Comparison of ENCODE assay signal across 30 cellular contexts in the genomic region with DNA sequence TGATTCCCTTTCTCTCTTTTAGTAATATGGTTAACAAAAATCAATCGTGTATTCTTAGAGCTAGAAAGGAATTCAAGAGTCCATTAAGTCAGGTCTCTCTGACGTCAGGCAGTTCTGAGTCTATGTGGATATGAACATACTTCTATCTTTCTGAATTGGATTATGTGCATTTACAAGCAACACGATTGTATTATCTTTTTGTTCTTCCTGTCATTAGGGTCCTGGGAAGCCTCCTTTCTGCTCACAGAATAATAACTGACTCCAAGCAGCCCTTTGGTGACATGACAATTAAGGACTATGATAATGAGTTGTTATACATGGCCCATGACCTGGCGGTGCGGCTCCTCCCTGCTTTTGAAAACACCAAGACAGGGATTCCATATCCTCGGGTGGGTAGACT. TPM values are rescaled to one million over a fixed set of nuclear protein-coding genes. Genes with fewer than 3 reads are reported as not detected.
DNase-seq lines count a peak whose midpoint lies in the region; ATAC-seq and TF ChIP-seq lines count a peak whose summit lies in the region.
"Had no signal": no experiment of that assay in that cellular context is flagged by ENCODE, and none has a peak within 500 bp of the region (broad histone marks: within the 10 kb centered on the region; RNA-seq: fewer than 3 reads in every experiment).

No MANE protein-coding gene starts in this region.

- POLR2A ChIA-PET in activated CD4-positive, alpha-beta memory T cell treated with anti-CD3 and anti-CD28 coated beads for 36 hours (lab: Charles Lee), result interaction anchor here (6.3 kb wide), 1 partner anchor 14 kb away, joined by 109 read pairs; the partner anchor contains the start of gene EDEM1
- POLR2A ChIA-PET in activated CD4-positive, alpha-beta memory T cell treated with anti-CD3 and anti-CD28 coated beads, Interleukin-2, amount 10 ng/mL, durations not matched to agents 7 days and 5 days (lab: Charles Lee), result no interaction called here
- POLR2A ChIA-PET in CD4-positive, alpha-beta memory T cell (lab: Charles Lee; ENCODE audit: partially characterized antibody), result interaction anchor here (8.4 kb wide), 1 partner anchor 14 kb away, joined by 206 read pairs; the partner anchor contains the start of gene EDEM1

- peaks cover 75% of the 10 kb centered on the region for H3K4me1 Mint-ChIP-seq in activated CD4-positive, alpha-beta memory T cell treated with anti-CD3 and anti-CD28 coated beads for 36 hours (ENCODE audit: low read depth)
- H3K4me1 Mint-ChIP-seq in activated CD4-positive, alpha-beta memory T cell treated with anti-CD3 and anti-CD28 coated beads, Interleukin-2, amount 10 ng/mL, durations not matched to agents 7 days and 5 days, result peaks cover 45% of the 10 kb centered on the region
- peaks cover 32 to 54% (median 44%) of the 10 kb centered on the region in 4 donors for H3K4me1 Mint-ChIP-seq in CD4-positive, alpha-beta memory T cell
- H3K4me1 Mint-ChIP-seq in T-helper 17 cell (peaks cover 35% of the 10 kb centered on the region), nephron progenitor cell (peaks cover 3% of the 10 kb centered on the region)

- no peak for TF ChIP-seq CTCF in nephron progenitor cell (IDR thresholded peaks at IDR 0.05)

- H3K9me3 Mint-ChIP-seq in activated CD4-positive, alpha-beta memory T cell treated with anti-CD3 and anti-CD28 coated beads for 36 hours, result no peaks in the 10 kb centered on the region
- H3K9me3 Mint-ChIP-seq in activated CD4-positive, alpha-beta memory T cell treated with anti-CD3 and anti-CD28 coated beads, Interleukin-2, amount 10 ng/mL, durations not matched to agents 7 days and 5 days, result no peaks in the 10 kb centered on the region
- peaks cover 0 to 5% (median 0%) of the 10 kb centered on the region in 8 donors for H3K9me3 Mint-ChIP-seq in CD4-positive, alpha-beta memory T cell
- H3K9me3 Mint-ChIP-seq in nephron progenitor cell, result no peaks in the 10 kb centered on the region
- H3K9me3 Mint-ChIP-seq: T-helper 2 cell treated with Interferon-gamma antibody and Interleukin-4, amounts not matched to agents 5 μg/mL and 100 μg/mL, for 36 hours had no signal

- no peak overlapping the region for H3K27ac ChIP-seq in CD4-positive, alpha-beta memory T cell (ENCODE audit: low read depth, low read length)
- H3K27ac ChIP-seq: A549, ascending aorta, ovary, Peyer's patch, right atrium auricular region, SJSA1, suprapubic skin, uterus had no signal

- H3K36me3 ChIP-seq in CD4-positive, alpha-beta memory T cell (ENCODE audit: insufficient read depth, low read length), result peaks cover 51% of the 10 kb centered on the region
- H3K36me3 ChIP-seq: ovary, uterus had no signal

- H3K27ac Mint-ChIP-seq in activated CD4-positive, alpha-beta memory T cell treated with anti-CD3 and anti-CD28 coated beads for 36 hours, result peak overlapping the region; percentile 73
- no peak overlapping the region for H3K27ac Mint-ChIP-seq in activated CD4-positive, alpha-beta memory T cell treated with anti-CD3 and anti-CD28 coated beads, Interleukin-2, amount 10 ng/mL, durations not matched to agents 7 days and 5 days
- peak overlapping the region; percentile 18 to 86 (median 70) for H3K27ac Mint-ChIP-seq in CD4-positive, alpha-beta memory T cell
- H3K27ac Mint-ChIP-seq in T-helper 17 cell (peak overlapping the region; percentile 80), nephron progenitor cell (peak overlapping the region; percentile 66)
- H3K27ac Mint-ChIP-seq: T-helper 2 cell treated with Interferon-gamma antibody and Interleukin-4, amounts not matched to agents 5 μg/mL and 100 μg/mL, for 36 hours had no signal

- peaks cover 42% of the 10 kb centered on the region for H3K4me1 ChIP-seq in CD4-positive, alpha-beta memory T cell (ENCODE audit: insufficient read depth, low read length)
- H3K4me1 ChIP-seq: ascending aorta, SJSA1, uterus had no signal

- CTCF ChIA-PET in activated CD4-positive, alpha-beta memory T cell treated with anti-CD3 and anti-CD28 coated beads for 36 hours (lab: Charles Lee), result interaction anchor here (0.6 kb wide), 1 partner anchor 8 kb away, joined by 3 read pairs; no protein-coding TSS in a partner anchor
- CTCF ChIA-PET in activated CD4-positive, alpha-beta memory T cell treated with anti-CD3 and anti-CD28 coated beads, Interleukin-2, amount 10 ng/mL, durations not matched to agents 7 days and 5 days (lab: Charles Lee), result interaction anchor here (0.9 kb wide), 1 partner anchor 12 kb away, joined by 3 read pairs; no protein-coding TSS in a partner anchor
- CTCF ChIA-PET in CD4-positive, alpha-beta memory T cell (lab: Charles Lee; ENCODE audit: partially characterized antibody), result no interaction called here

- intact Hi-C loops in activated CD4-positive, alpha-beta memory T cell treated with anti-CD3 and anti-CD28 coated beads for 36 hours (cut with micrococcal nuclease), result no loop called here
- intact Hi-C loops in CD4-positive, alpha-beta memory T cell (cut with micrococcal nuclease), result no loop called here

- peaks cover 75% of the 10 kb centered on the region for H3K36me3 Mint-ChIP-seq in activated CD4-positive, alpha-beta memory T cell treated with anti-CD3 and anti-CD28 coated beads for 36 hours
- H3K36me3 Mint-ChIP-seq in activated CD4-positive, alpha-beta memory T cell treated with anti-CD3 and anti-CD28 coated beads, Interleukin-2, amount 10 ng/mL, durations not matched to agents 7 days and 5 days (ENCODE audit: low read depth), result peaks cover 85% of the 10 kb centered on the region
- H3K36me3 Mint-ChIP-seq in CD4-positive, alpha-beta memory T cell, result peaks cover 67 to 75% of the 10 kb centered on the region in 2 donors
- peaks cover 8% of the 10 kb centered on the region for H3K36me3 Mint-ChIP-seq in T-helper 17 cell (ENCODE audit: low read depth)
- peaks cover 73% of the 10 kb centered on the region for H3K36me3 Mint-ChIP-seq in nephron progenitor cell (ENCODE audit: low read depth)

- H3K9me3 ChIP-seq in CD4-positive, alpha-beta memory T cell (ENCODE audit: control insufficient read depth in 1 of 2, low read length in 2 of 2), result no peaks in the 10 kb centered on the region
- H3K9me3 ChIP-seq in T-helper 17 cell (ENCODE audit: control insufficient read depth, low read length, poor library complexity, severe bottlenecking), result no peaks in the 10 kb centered on the region
- H3K9me3 ChIP-seq: A549, ascending aorta, ovary, Peyer's patch, right atrium auricular region, SJSA1, suprapubic skin, uterus had no signal

- no peak overlapping the region for H3K4me3 ChIP-seq in CD4-positive, alpha-beta memory T cell (ENCODE audit: low read length in 2 of 2)
- H3K4me3 ChIP-seq: A549, ascending aorta, lung, ovary, Peyer's patch, right atrium auricular region, SJSA1, suprapubic skin, uterus had no signal

- H3K4me3 Mint-ChIP-seq in activated CD4-positive, alpha-beta memory T cell treated with anti-CD3 and anti-CD28 coated beads for 36 hours, result no peak overlapping the region
- no peak overlapping the region for H3K4me3 Mint-ChIP-seq in activated CD4-positive, alpha-beta memory T cell treated with anti-CD3 and anti-CD28 coated beads, Interleukin-2, amount 10 ng/mL, durations not matched to agents 7 days and 5 days
- no peak overlapping the region for H3K4me3 Mint-ChIP-seq in CD4-positive, alpha-beta memory T cell
- H3K4me3 Mint-ChIP-seq in T-helper 17 cell, result no peak overlapping the region
- no peak overlapping the region for H3K4me3 Mint-ChIP-seq in nephron progenitor cell
- H3K4me3 Mint-ChIP-seq: activated CD8-positive, alpha-beta memory T cell treated with anti-CD3 and anti-CD28 coated beads, Interleukin-2, amount 10 ng/mL, durations not matched to agents 7 days and 5 days; CD14-positive monocyte; T-helper 2 cell treated with Interferon-gamma antibody and Interleukin-4, amounts not matched to agents 5 μg/mL and 100 μg/mL, for 36 hours had no signal

- DNase-seq in activated CD4-positive, alpha-beta memory T cell treated with anti-CD3 and anti-CD28 coated beads for 36 hours, result no peak
- DNase-seq in activated CD4-positive, alpha-beta memory T cell treated with anti-CD3 and anti-CD28 coated beads, Interleukin-2, amount 10 ng/mL, durations not matched to agents 7 days and 5 days, result no peak
- no peak for DNase-seq in CD4-positive, alpha-beta memory T cell
- no peak for DNase-seq in T-helper 17 cell
- DNase-seq in nephron progenitor cell, result no peak
- no peak for DNase-seq in DMS153 treated with DMSO at 0.1 percent for 48 hours (lab: John Stamatoyannopoulos, UW; ENCODE audit: unreplicated experiment)
- no peak for DNase-seq in NCI-H2107 treated with DMSO at 0.1 percent for 48 hours (lab: John Stamatoyannopoulos, UW; ENCODE audit: unreplicated experiment)
- no peak for DNase-seq in NCI-H526 treated with DMSO at 0.1 percent for 48 hours (lab: John Stamatoyannopoulos, UW)
- DNase-seq: activated CD8-positive, alpha-beta memory T cell treated with anti-CD3 and anti-CD28 coated beads, Interleukin-2, amount 10 ng/mL, durations not matched to agents 7 days and 5 days; activated effector memory CD4-positive, alpha-beta T cell treated with anti-CD3 and anti-CD28 coated beads, Interleukin-2, amount 50 U/mL, for 16 hours; DMS79 treated with DMSO at 0.1 percent for 48 hours; foreskin melanocyte; GOT3; hypothalamus; IMR-90; kidney; NCI-H187 treated with DMSO at 0.1 percent for 48 hours; NCI-H226; ovary; Peyer's patch; stimulated activated CD4-positive, alpha-beta T cell treated with anti-CD3 and anti-CD28 coated beads, Interleukin-12 subunit alpha, Interleukin-12 subunit beta, amount 100 ng/mL, for 4 hours; uterus had no signal

- H3K27me3 ChIP-seq in CD4-positive, alpha-beta memory T cell (ENCODE audit: insufficient read depth, low read length), result no peaks in the 10 kb centered on the region
- H3K27me3 ChIP-seq: ascending aorta, ovary, Peyer's patch, right atrium auricular region, SJSA1, suprapubic skin, uterus had no signal

- no peak for ATAC-seq in T-helper 17 cell
- ATAC-seq: A549; activated CD8-positive, alpha-beta memory T cell treated with anti-CD3 and anti-CD28 coated beads, Interleukin-2, amount 10 ng/mL, durations not matched to agents 7 days and 5 days had no signal

- no peaks in the 10 kb centered on the region for H3K27me3 Mint-ChIP-seq in activated CD4-positive, alpha-beta memory T cell treated with anti-CD3 and anti-CD28 coated beads for 36 hours
- no peaks in the 10 kb centered on the region for H3K27me3 Mint-ChIP-seq in activated CD4-positive, alpha-beta memory T cell treated with anti-CD3 and anti-CD28 coated beads, Interleukin-2, amount 10 ng/mL, durations not matched to agents 7 days and 5 days
- no peaks in the 10 kb centered on the region for H3K27me3 Mint-ChIP-seq in CD4-positive, alpha-beta memory T cell
- H3K27me3 Mint-ChIP-seq in T-helper 17 cell (no peaks in the 10 kb centered on the region), nephron progenitor cell (ENCODE audit: low read depth, poor library complexity) (no peaks in the 10 kb centered on the region)
- H3K27me3 Mint-ChIP-seq: activated CD8-positive, alpha-beta memory T cell treated with anti-CD3 and anti-CD28 coated beads, Interleukin-2, amount 10 ng/mL, durations not matched to agents 7 days and 5 days had no signal

RNA-seq across cellular contexts. Expression of gene EDEM1, which starts 14.0 kb away (rescaled TPM):
- 100 to 1,000 TPM; 192 to 203 TPM for total RNA-seq in activated CD4-positive, alpha-beta memory T cell treated with anti-CD3 and anti-CD28 coated beads for 36 hours
- 100 to 1,000 TPM; 148 to 150 TPM for total RNA-seq in activated CD4-positive, alpha-beta memory T cell treated with anti-CD3 and anti-CD28 coated beads, Interleukin-2, amount 10 ng/mL, durations not matched to agents 7 days and 5 days
- total RNA-seq in CD4-positive, alpha-beta memory T cell, result 100 to 1,000 TPM; 146 to 153 TPM
- 10 to 100 TPM; 42.4 to 52.9 TPM for polyA plus RNA-seq in CD4-positive, alpha-beta memory T cell
- 100 to 1,000 TPM; 109 to 111 TPM for total RNA-seq in T-helper 17 cell
